ENCODE assay signal across 1 cellular context in the genomic region with DNA sequence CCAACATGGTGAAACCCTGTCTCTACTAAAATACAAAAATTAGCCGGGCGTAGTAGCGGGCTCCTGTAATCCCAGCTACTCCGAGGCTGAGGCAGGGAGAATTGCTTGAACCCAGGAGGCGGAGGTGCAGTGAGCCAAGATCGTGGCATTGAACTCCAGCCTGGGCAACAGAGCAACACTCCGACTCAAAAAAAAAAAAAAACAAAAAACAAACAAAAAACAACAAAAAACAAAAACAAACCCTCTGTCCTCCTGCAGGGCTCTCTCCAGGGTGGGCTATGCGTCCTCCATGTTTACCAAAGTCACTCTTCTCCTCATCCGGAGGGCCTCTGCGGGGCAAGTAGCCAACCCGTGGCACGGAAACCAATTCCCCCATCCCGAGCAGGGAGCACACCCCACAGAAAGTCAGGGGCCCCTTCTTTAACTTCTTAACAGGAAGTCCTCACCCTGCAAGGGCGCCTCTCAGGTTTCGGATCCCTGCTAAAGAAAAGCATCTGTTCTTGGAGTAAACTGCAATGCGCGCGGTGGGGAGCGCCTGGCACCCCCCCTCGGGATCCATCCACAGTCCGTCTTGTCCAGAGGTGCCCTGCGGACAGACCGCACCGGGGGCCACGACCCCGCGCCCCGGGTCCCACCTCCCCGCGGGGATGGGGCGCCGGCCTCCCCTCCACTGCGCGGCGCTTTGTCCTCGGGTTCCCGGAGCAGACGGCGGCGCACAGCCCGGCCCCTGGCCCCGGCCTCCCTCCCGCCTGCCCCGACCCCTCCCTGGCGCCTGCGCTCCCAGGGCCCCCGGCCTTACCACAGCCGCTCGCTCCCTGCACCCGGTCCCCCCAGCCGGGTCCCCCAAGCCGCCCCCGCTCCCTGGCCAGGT.
TF ChIP-seq lines count a peak whose summit lies in the region.

No MANE protein-coding gene starts in this region.

TF ChIP-seq in GM23338, 12 proteins besides CTCF, POLR2A, EP300 and RAD21 (continued from another document):
- no peak for TF ChIP-seq CREB1 (CRISPR knock-in tag; IDR thresholded peaks at IDR 0.05; ENCODE audit: low read depth)
